Comparison of ENCODE assay signal across 9 cellular contexts in genomic region chr7:106717997-106718871, GRCh38. TPM values are rescaled to one million over a fixed set of nuclear protein-coding genes. Genes with fewer than 3 reads are reported as not detected.
DNase-seq lines count a peak whose midpoint lies in the region; ATAC-seq, FAIRE-seq and TF ChIP-seq lines count a peak whose summit lies in the region.
"Had no signal": no experiment of that assay in that cellular context is flagged by ENCODE, and none has a peak within 500 bp of the region (broad histone marks: within the 10 kb centered on the region; RNA-seq: fewer than 3 reads in every experiment).

No MANE protein-coding gene starts in this region.

- H3K4me1 ChIP-seq in breast epithelium (no peaks in the 10 kb centered on the region), right cardiac atrium (ENCODE audit: control insufficient read depth, insufficient read depth, low read length) (no peaks in the 10 kb centered on the region)

- TF ChIP-seq CTCF in MCF 10A (IDR thresholded peaks at IDR 0.05; ENCODE audit: unreplicated experiment) (no peak), breast epithelium (IDR thresholded peaks at IDR 0.05) (no peak)

- H3K4me3 Mint-ChIP-seq in MCF 10A (ENCODE audit: unreplicated experiment) = no peak overlapping the region

- H3K27me3 Mint-ChIP-seq in MCF 10A (ENCODE audit: insufficient read depth, unreplicated experiment) = no peaks in the 10 kb centered on the region

- no peaks in the 10 kb centered on the region for H3K9me3 Mint-ChIP-seq in MCF 10A (ENCODE audit: unreplicated experiment)

- no peaks in the 10 kb centered on the region for H3K4me1 Mint-ChIP-seq in MCF 10A (ENCODE audit: insufficient read depth, unreplicated experiment)

- H3K4me3 ChIP-seq in breast epithelium (no peak overlapping the region), right cardiac atrium (ENCODE audit: low read length) (no peak overlapping the region)

- POLR2A ChIA-PET in MCF 10A (lab: Yijun Ruan, JAX) = interaction anchor here (0.6 to 1.3 kb wide), 6 partner anchors 15 to 504 kb away, joined by 3 to 4 read pairs (median 3); no protein-coding TSS in a partner anchor

- no peaks in the 10 kb centered on the region for H3K36me3 ChIP-seq in breast epithelium

- CTCF ChIA-PET in MCF 10A (lab: Yijun Ruan, JAX) = interaction anchor here (1.0 kb wide), 2 partner anchors 18 to 541 kb away, joined by 3 read pairs; no protein-coding TSS in a partner anchor

- DNase-seq in MCF 10A (ENCODE audit: unreplicated experiment) (peak; percentile 93), breast epithelium (ENCODE audit: low spot score in 2 of 2) (no peak), RCC 7860 (ENCODE audit: low spot score) (peak; percentile 94), right cardiac atrium (no peak), midbrain (lab: John Stamatoyannopoulos, UW) (no peak)
- peak; percentile 50 for DNase-seq in activated T-helper 9 cell treated with anti-CD3 and anti-CD28 coated beads, Interleukin-2, amount 50 U/mL, for 16 hours (ENCODE audit: low read depth)
- DNase-seq in stimulated activated CD4-positive, alpha-beta T cell treated with anti-CD3 and anti-CD28 coated beads, Interleukin-4, amount 100 ng/mL, for 1 hour = peak; percentile 64

- H3K9me3 ChIP-seq in breast epithelium (no peaks in the 10 kb centered on the region), right cardiac atrium (ENCODE audit: control insufficient read depth, low read length) (no peaks in the 10 kb centered on the region)

- peak; percentile 97 for FAIRE-seq in RCC 7860 (lab: Jason Lieb, UNC)
- FAIRE-seq: islet of Langerhans had no signal

- no peak for TF ChIP-seq POLR2A in breast epithelium (IDR thresholded peaks at IDR 0.05)

- no peak overlapping the region for H3K27ac Mint-ChIP-seq in MCF 10A (ENCODE audit: low read depth, unreplicated experiment)

- H3K36me3 Mint-ChIP-seq in MCF 10A (ENCODE audit: insufficient read depth, unreplicated experiment) = no peaks in the 10 kb centered on the region

- BruUV-seq in MCF 10A (replicated peaks; lab: Mats Ljungman, UMichigan) = TSS peak; percentile 77

- no peak overlapping the region for H3K27ac ChIP-seq in breast epithelium
- H3K27ac ChIP-seq in right cardiac atrium (ENCODE audit: low read length) = no peak overlapping the region

- WGBS in right cardiac atrium = 26% methylated on average over 3 of the region's 3 CpGs

- ATAC-seq in HG03159 (IDR thresholded peaks at IDR 0.05; ENCODE audit: unreplicated experiment) = peak; percentile 81
- ATAC-seq in right cardiac atrium = peak; percentile 59 to 94

- intact Hi-C loops in MCF 10A (cut with micrococcal nuclease) (loop anchor here (1.0 to 5.0 kb wide), 2 partner anchors 58 to 541 kb away; no protein-coding TSS in a partner anchor), breast epithelium (cut with DNase I; ENCODE audit: low total_unique reads) (no loop called here), right cardiac atrium (cut with DNase I) (no loop called here)

- H3K27me3 ChIP-seq in breast epithelium = no peaks in the 10 kb centered on the region
- H3K27me3 ChIP-seq in right cardiac atrium (ENCODE audit: control insufficient read depth, insufficient read depth) = peaks cover 2% of the 10 kb centered on the region

RNA-seq across cellular contexts. Expression of gene CCDC71L, which starts 57.3 kb away (rescaled TPM):
- 11.4 and 13.0 TPM in 2 replicates for total RNA-seq in MCF 10A (2022)
- total RNA-seq in breast epithelium = 10 to 100 TPM; 29.9 to 69.4 (median 59.0) TPM
- total RNA-seq in right cardiac atrium = 10 to 100 TPM in 2 of 4 donors, 1 to 10 TPM in 2; 9.3 to 12.9 (median 10.0) TPM
- 5.0 TPM for polyA plus RNA-seq in right cardiac atrium

Comparison
In these comparisons a context has a peak if more than half of its experiments do, and no peak if none do; other contexts are left out.
1. DNase-seq: peak in MCF 10A (single experiment), RCC 7860 (single experiment), activated T-helper 9 cell treated with anti-CD3 and anti-CD28 coated beads, Interleukin-2, amount 50 U/mL, for 16 hours (single experiment) and stimulated activated CD4-positive, alpha-beta T cell treated with anti-CD3 and anti-CD28 coated beads, Interleukin-4, amount 100 ng/mL, for 1 hour (single experiment); none in breast epithelium (0 of 2), right cardiac atrium (0 of 3) and midbrain (single experiment).